In the genomic region with DNA sequence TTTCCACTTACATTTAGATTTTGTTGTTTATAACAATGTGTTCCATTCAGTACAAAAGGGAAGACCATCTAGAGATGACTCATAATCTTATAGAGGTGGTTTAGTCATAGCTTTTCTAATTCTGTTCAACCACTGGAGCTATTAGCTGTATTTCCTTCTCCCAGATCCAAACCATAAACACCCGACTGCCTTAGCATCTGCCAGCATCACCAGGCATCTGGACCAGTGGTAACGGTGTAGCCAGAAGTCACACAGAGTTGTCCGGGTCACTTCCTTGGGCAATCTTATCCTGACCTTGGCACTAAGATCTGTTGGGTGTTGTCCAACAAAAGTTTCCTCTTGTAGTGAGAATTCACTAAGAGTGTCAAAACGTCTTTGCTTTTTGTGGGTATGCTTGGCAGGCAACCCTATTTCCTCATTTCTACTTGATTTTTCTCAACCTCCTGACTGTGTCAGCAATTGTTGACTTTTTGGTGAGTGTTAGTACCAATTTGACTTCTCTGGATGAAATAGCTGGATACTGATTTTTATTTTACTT, we compare ENCODE assay signal across 10 cellular contexts.
A peak's percentile ranks its signal among the peaks of the same experiment; 100 is the strongest.
DNase-seq lines count a peak whose midpoint lies in the region; ATAC-seq and TF ChIP-seq lines count a peak whose summit lies in the region.
"Had no signal": no experiment of that assay in that cellular context is flagged by ENCODE, and none has a peak within 500 bp of the region (broad histone marks: within the 10 kb centered on the region; RNA-seq: fewer than 3 reads in every experiment).

No MANE protein-coding gene starts in this region.

- no peak for TF ChIP-seq CTCF in heart right ventricle (IDR thresholded peaks at IDR 0.05)
- no peak for TF ChIP-seq CTCF in right atrium auricular region (IDR thresholded peaks at IDR 0.05)
- no peak for TF ChIP-seq CTCF in fibroblast of mammary gland (conservative IDR thresholded peaks at IDR 0.05; ENCODE audit: control insufficient read depth, insufficient read depth, low read depth, low read length)
- no peak for TF ChIP-seq CTCF in upper lobe of left lung (IDR thresholded peaks at IDR 0.05)

- ATAC-seq in heart right ventricle (peak in 7 of 8 donors; percentile 22 to 64 (median 39)), upper lobe of left lung (ENCODE audit: low FRiP score in 2 of 2) (peak; percentile 69 to 81), GM21723 (IDR thresholded peaks at IDR 0.05; ENCODE audit: unreplicated experiment) (no peak)

- H3K4me3 ChIP-seq in heart right ventricle (no peak overlapping the region), right atrium auricular region (no peak overlapping the region), fibroblast of mammary gland (ENCODE audit: control insufficient read depth, low read depth, low read length) (no peak overlapping the region), upper lobe of left lung (no peak overlapping the region)
- H3K4me3 ChIP-seq: breast epithelium had no signal

- 31 to 56% methylated on average over 4 of the region's 4 CpGs for WGBS in heart right ventricle, 2 donors
- WGBS in upper lobe of left lung, 2 donors, result 5 to 7% methylated on average over 4 of the region's 4 CpGs

- H3K36me3 ChIP-seq in heart right ventricle (no peaks in the 10 kb centered on the region), right atrium auricular region (no peaks in the 10 kb centered on the region), upper lobe of left lung (no peaks in the 10 kb centered on the region)
- H3K36me3 ChIP-seq: breast epithelium had no signal

- DNase-seq in heart right ventricle, result no peak
- no peak for DNase-seq in right atrium auricular region (ENCODE audit: low spot score)
- DNase-seq in fibroblast of mammary gland (ENCODE audit: low read depth), result peak; percentile 58
- DNase-seq in upper lobe of left lung, result peak in 1 of 2 donors; percentile 40
- no peak for DNase-seq in middle frontal gyrus (ENCODE audit: extremely low spot score, low spot score)
- DNase-seq in islet precursor cell, result no peak

- H3K4me3 Mint-ChIP-seq in T-helper 1 cell treated with Interleukin-12 subunit alpha and Interleukin-12 subunit beta and Interleukin-4 antibody, amounts not matched to agents 30 μg/mL and 1 μg/mL, for 36 hours, result no peak overlapping the region

- H3K9me3 ChIP-seq in heart right ventricle (no peaks in the 10 kb centered on the region), right atrium auricular region (no peaks in the 10 kb centered on the region), upper lobe of left lung (no peaks in the 10 kb centered on the region)
- H3K9me3 ChIP-seq: breast epithelium had no signal

- peaks cover 2% of the 10 kb centered on the region for H3K36me3 Mint-ChIP-seq in T-helper 1 cell treated with Interleukin-12 subunit alpha and Interleukin-12 subunit beta and Interleukin-4 antibody, amounts not matched to agents 30 μg/mL and 1 μg/mL, for 36 hours (ENCODE audit: low read depth)

- H3K9me3 Mint-ChIP-seq in T-helper 1 cell treated with Interleukin-12 subunit alpha and Interleukin-12 subunit beta and Interleukin-4 antibody, amounts not matched to agents 30 μg/mL and 1 μg/mL, for 36 hours, result peaks cover 4% of the 10 kb centered on the region

- peak in 1 of 4 donors; percentile 8 for TF ChIP-seq EP300 in upper lobe of left lung (IDR thresholded peaks at IDR 0.05)

- H3K4me1 ChIP-seq in heart right ventricle (peaks cover 0 to 13% (median 0%) of the 10 kb centered on the region in 9 donors), right atrium auricular region (no peaks in the 10 kb centered on the region), upper lobe of left lung (peaks cover 0 to 11% (median 6%) of the 10 kb centered on the region in 4 donors)
- H3K4me1 ChIP-seq: breast epithelium had no signal

- H3K27ac Mint-ChIP-seq in T-helper 1 cell treated with Interleukin-12 subunit alpha and Interleukin-12 subunit beta and Interleukin-4 antibody, amounts not matched to agents 30 μg/mL and 1 μg/mL, for 36 hours, result peak overlapping the region; percentile 56

- H3K27me3 ChIP-seq in heart right ventricle (no peaks in the 10 kb centered on the region), right atrium auricular region (no peaks in the 10 kb centered on the region), upper lobe of left lung (no peaks in the 10 kb centered on the region)
- H3K27me3 ChIP-seq: breast epithelium had no signal

- no peaks in the 10 kb centered on the region for H3K27me3 Mint-ChIP-seq in T-helper 1 cell treated with Interleukin-12 subunit alpha and Interleukin-12 subunit beta and Interleukin-4 antibody, amounts not matched to agents 30 μg/mL and 1 μg/mL, for 36 hours (ENCODE audit: low read depth)

- no peak overlapping the region for H3K27ac ChIP-seq in heart right ventricle
- no peak overlapping the region for H3K27ac ChIP-seq in right atrium auricular region
- H3K27ac ChIP-seq in upper lobe of left lung, result peak overlapping the region in 2 of 4 donors; percentile 6 to 21
- H3K27ac ChIP-seq: breast epithelium, KMS-11 had no signal

- peaks cover 14% of the 10 kb centered on the region for H3K4me1 Mint-ChIP-seq in T-helper 1 cell treated with Interleukin-12 subunit alpha and Interleukin-12 subunit beta and Interleukin-4 antibody, amounts not matched to agents 30 μg/mL and 1 μg/mL, for 36 hours (ENCODE audit: low read depth)

- intact Hi-C loops in heart right ventricle (cut with DNase I), result loop anchor here in 1 of 10 donors (5.0 kb wide), 1 partner anchor 1914 kb away; no protein-coding TSS in a partner anchor

- no peak for TF ChIP-seq POLR2A in upper lobe of left lung (IDR thresholded peaks at IDR 0.05)
